In the genomic region with DNA sequence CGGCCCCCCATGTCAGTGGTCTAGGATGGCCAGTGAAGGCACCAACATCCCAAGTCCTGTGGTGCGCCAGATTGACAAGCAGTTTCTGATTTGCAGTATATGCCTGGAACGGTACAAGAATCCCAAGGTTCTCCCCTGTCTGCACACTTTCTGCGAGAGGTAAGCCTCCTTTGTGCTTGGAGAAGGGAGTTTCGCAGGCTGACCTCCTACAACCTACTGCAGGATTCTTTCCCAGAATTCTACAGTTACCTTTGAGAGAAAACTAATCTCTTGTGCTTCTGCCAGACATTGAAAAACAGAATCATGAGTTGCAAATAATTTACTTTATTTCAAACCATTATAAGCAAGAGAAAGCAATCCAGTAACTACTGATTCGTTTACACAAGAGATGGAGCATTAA, we compare ENCODE assay signal across 15 cellular contexts.
A peak's percentile ranks its signal among the peaks of the same experiment; 100 is the strongest.
DNase-seq lines count a peak whose midpoint lies in the region; ATAC-seq and TF ChIP-seq lines count a peak whose summit lies in the region.
"Had no signal": no experiment of that assay in that cellular context is flagged by ENCODE, and none has a peak within 500 bp of the region (broad histone marks: within the 10 kb centered on the region; RNA-seq: fewer than 3 reads in every experiment).

No MANE protein-coding gene starts in this region.

- TF ChIP-seq CTCF in WTC11 (IDR thresholded peaks at IDR 0.05) = no peak
- TF ChIP-seq CTCF in thyroid gland (IDR thresholded peaks at IDR 0.05) = no peak
- TF ChIP-seq CTCF in foreskin keratinocyte (conservative IDR thresholded peaks at IDR 0.05) = no peak

- H3K36me3 Mint-ChIP-seq in WTC11 = no peaks in the 10 kb centered on the region
- H3K36me3 Mint-ChIP-seq: CD4-positive, CD25-positive, alpha-beta regulatory T cell had no signal

- H3K4me3 ChIP-seq in HUES6 (ENCODE audit: low read depth, low read length) = no peak overlapping the region
- no peak overlapping the region for H3K4me3 ChIP-seq in thyroid gland (replicated peaks in 1 of 3)
- H3K4me3 ChIP-seq: A549, BLaER1 had no signal

- TF ChIP-seq POLR2A in thyroid gland (IDR thresholded peaks at IDR 0.05) = no peak

- H3K27ac ChIP-seq in HUES6 (ENCODE audit: low read depth, low read length) (0 out of 2 replicates have a peak overlapping the region, but pooled peaks have one; percentile 34), thyroid gland (peak overlapping the region; percentile 1 to 86 (median 85)), foreskin keratinocyte (no peak overlapping the region)
- H3K27ac ChIP-seq: A549, BLaER1 had no signal

- no peaks in the 10 kb centered on the region for H3K27me3 Mint-ChIP-seq in WTC11 (ENCODE audit: low read depth)

- H3K9ac ChIP-seq in HUES6 (ENCODE audit: low read length) = no peak overlapping the region
- H3K9ac ChIP-seq: BLaER1 had no signal

- H3K27me3 ChIP-seq in HUES6 (ENCODE audit: control insufficient read depth, insufficient read depth, low read length) = no peaks in the 10 kb centered on the region
- no peaks in the 10 kb centered on the region for H3K27me3 ChIP-seq in thyroid gland
- no peaks in the 10 kb centered on the region for H3K27me3 ChIP-seq in foreskin keratinocyte
- H3K27me3 ChIP-seq: BLaER1 had no signal

- H3K4me1 Mint-ChIP-seq in WTC11 = peaks cover 55% of the 10 kb centered on the region

- H3K36me3 ChIP-seq in HUES6 (ENCODE audit: control insufficient read depth, insufficient read depth, low read length) = 0 out of 2 replicates have a peak, but pooled peaks cover 3% of the 10 kb centered on the region
- no peaks in the 10 kb centered on the region for H3K36me3 ChIP-seq in thyroid gland
- H3K36me3 ChIP-seq: BLaER1 had no signal

- no peak for DNase-seq in WTC11 (ENCODE audit: low spot score)
- DNase-seq in left lobe of liver (ENCODE audit: low spot score) = no peak
- no peak for DNase-seq in thyroid gland
- DNase-seq in foreskin keratinocyte = no peak
- no peak for DNase-seq in GOT3 (lab: John Stamatoyannopoulos, UW)
- DNase-seq: AML-193; CD4-positive, CD25-positive, alpha-beta regulatory T cell; DMS 273 treated with DMSO at 0.1 percent for 48 hours; H9; KG1 had no signal

- WGBS in thyroid gland, 2 donors = 88 to 91% methylated on average over 6 of the region's 6 CpGs

- ATAC-seq in WTC11 (no peak), left lobe of liver (peak; percentile 50), HG02678 (IDR thresholded peaks at IDR 0.05; ENCODE audit: unreplicated experiment) (no peak), foreskin keratinocyte (no peak)
- ATAC-seq: A549 had no signal

- POLR2A ChIA-PET in WTC11 (lab: Charles Lee) = no interaction called here

- no peaks in the 10 kb centered on the region for H3K9me3 Mint-ChIP-seq in WTC11
- H3K9me3 Mint-ChIP-seq: H9, IgD-negative memory B cell had no signal

- intact Hi-C loops in thyroid gland (cut with DNase I) = no loop called here

- CTCF ChIA-PET in WTC11 (lab: Charles Lee) = interaction anchor here (3.1 kb wide), 1 partner anchor 38 kb away, joined by 9 read pairs; no protein-coding TSS in a partner anchor

- peak overlapping the region; percentile 60; the same call in 1 of the 2 replicates for H3K27ac Mint-ChIP-seq in WTC11
- H3K27ac Mint-ChIP-seq: CD4-positive, CD25-positive, alpha-beta regulatory T cell; IgD-negative memory B cell had no signal

- H3K9me3 ChIP-seq in HUES6 (ENCODE audit: control insufficient read depth, insufficient read depth, low read depth, low read length) (no peaks in the 10 kb centered on the region), thyroid gland (no peaks in the 10 kb centered on the region)
- H3K9me3 ChIP-seq: A549, BLaER1 had no signal

- H3K4me1 ChIP-seq in HUES6 (ENCODE audit: control insufficient read depth, insufficient read depth, low read length) = peaks cover 39% of the 10 kb centered on the region
- H3K4me1 ChIP-seq in thyroid gland = peaks cover 68 to 70% of the 10 kb centered on the region in 2 donors
- H3K4me1 ChIP-seq in foreskin keratinocyte = no peaks in the 10 kb centered on the region
- H3K4me1 ChIP-seq: A549 had no signal

- H3K4me3 Mint-ChIP-seq in WTC11 = no peak overlapping the region
- H3K4me3 Mint-ChIP-seq: CD4-positive, CD25-positive, alpha-beta regulatory T cell; H9; IgD-negative memory B cell had no signal

TF ChIP-seq in WTC11, 78 proteins besides CTCF, POLR2A, EP300 and RAD21:
- TF ChIP-seq ZNF512 (CRISPR knock-in tag; IDR thresholded peaks at IDR 0.05; ENCODE audit: borderline replicate concordance) = no peak
- TF ChIP-seq USF1 (CRISPR knock-in tag; IDR thresholded peaks at IDR 0.05) = no peak
- no peak for TF ChIP-seq TP53 (CRISPR knock-in tag; IDR thresholded peaks at IDR 0.05)
- no peak for TF ChIP-seq MLX (CRISPR knock-in tag; IDR thresholded peaks at IDR 0.05)
- no peak for TF ChIP-seq TEAD1 (CRISPR knock-in tag; IDR thresholded peaks at IDR 0.05)
